8 cellular contexts compared by ENCODE assay signal in the genomic region with DNA sequence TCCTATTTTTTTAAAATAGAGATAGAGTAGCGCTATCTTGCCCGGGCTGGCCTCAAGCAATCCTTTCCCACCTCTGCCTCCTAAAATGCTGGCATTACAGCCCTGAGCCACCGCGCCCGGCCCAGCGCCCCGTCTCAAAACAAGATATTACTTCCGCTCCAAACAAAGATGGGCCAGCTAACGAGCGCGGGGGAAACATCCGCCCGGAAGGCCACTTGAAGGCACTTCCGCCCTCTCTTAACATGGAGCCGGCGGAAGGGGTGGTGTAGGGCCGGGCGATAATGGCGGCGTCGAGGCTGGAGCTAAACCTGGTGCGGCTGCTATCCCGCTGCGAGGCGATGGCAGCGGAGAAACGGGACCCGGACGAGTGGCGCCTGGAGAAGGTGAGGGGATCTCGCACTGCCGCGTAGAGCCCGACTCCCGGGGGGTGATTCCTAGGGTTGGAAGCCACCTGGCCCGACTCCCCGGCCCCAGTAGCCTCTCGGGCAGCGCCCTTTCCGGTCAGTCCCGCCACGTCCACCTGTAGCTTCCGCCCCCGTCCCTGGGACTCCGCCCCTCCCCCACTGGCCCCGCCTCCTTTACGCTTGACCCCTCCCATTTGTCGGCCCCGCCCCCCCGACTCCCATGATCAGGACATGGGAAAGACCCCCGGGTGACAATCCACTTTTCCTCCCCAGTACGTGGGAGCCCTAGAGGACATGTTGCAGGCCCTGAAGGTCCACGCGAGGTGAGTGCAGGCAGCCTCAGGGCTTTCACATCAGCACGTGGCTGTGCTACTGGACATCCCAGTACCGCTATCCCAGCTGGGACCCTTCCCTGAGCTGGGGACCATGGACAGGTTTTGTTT. TPM values are rescaled to one million over a fixed set of nuclear protein-coding genes. Genes with fewer than 3 reads are reported as not detected.
A peak's percentile ranks its signal among the peaks of the same experiment; 100 is the strongest.
DNase-seq lines count a peak whose midpoint lies in the region; ATAC-seq and TF ChIP-seq lines count a peak whose summit lies in the region.

A gene with protein sequence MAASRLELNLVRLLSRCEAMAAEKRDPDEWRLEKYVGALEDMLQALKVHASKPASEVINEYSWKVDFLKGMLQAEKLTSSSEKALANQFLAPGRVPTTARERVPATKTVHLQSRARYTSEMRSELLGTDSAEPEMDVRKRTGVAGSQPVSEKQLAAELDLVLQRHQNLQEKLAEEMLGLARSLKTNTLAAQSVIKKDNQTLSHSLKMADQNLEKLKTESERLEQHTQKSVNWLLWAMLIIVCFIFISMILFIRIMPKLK (plus strand): TSS at position 233 of the 847 bp plus-strand sequence. CDS start 49 bp downstream, at position 282.

- ATAC-seq in SK-N-SH treated with all-trans-retinoic acid at 6 μM for 48 hours, result peak; percentile 94
- peak; percentile 92 for ATAC-seq in omental fat pad (ENCODE audit: low FRiP score)

- peaks cover 14% of the 10 kb centered on the region for H3K36me3 Mint-ChIP-seq in activated naive CD4-positive, alpha-beta T cell treated with anti-CD3 and anti-CD28 coated beads, Interleukin-2, amount 50 U/mL, for 24 hours

- peak within 1 kb of the TSS; percentile 85 for H3K27ac ChIP-seq in temporal lobe (ENCODE audit: low read depth, low read length)

- peak within 1 kb of the TSS; percentile 95 for H3K4me3 Mint-ChIP-seq in activated naive CD4-positive, alpha-beta T cell treated with anti-CD3 and anti-CD28 coated beads, Interleukin-2, amount 50 U/mL, for 24 hours

- peak; percentile 91 for DNase-seq in EL
- peak; percentile 89 for DNase-seq in HCEC 1CT
- DNase-seq in NCI-H1092 (lab: John Stamatoyannopoulos, UW), result peak; percentile 88
- DNase-seq in glomerular endothelial cell (ENCODE audit: extremely low read depth, low read depth, low spot score), result no peak
- DNase-seq in omental fat pad (ENCODE audit: low spot score), result peak; percentile 79

- TF ChIP-seq CTCF in omental fat pad (IDR thresholded peaks at IDR 0.05), result no peak

- H3K27me3 Mint-ChIP-seq in activated naive CD4-positive, alpha-beta T cell treated with anti-CD3 and anti-CD28 coated beads, Interleukin-2, amount 50 U/mL, for 24 hours, result no peaks in the 10 kb centered on the region

- H3K4me1 Mint-ChIP-seq in activated naive CD4-positive, alpha-beta T cell treated with anti-CD3 and anti-CD28 coated beads, Interleukin-2, amount 50 U/mL, for 24 hours, result peaks cover 15% of the 10 kb centered on the region

- H3K27ac Mint-ChIP-seq in activated naive CD4-positive, alpha-beta T cell treated with anti-CD3 and anti-CD28 coated beads, Interleukin-2, amount 50 U/mL, for 24 hours, result peak within 1 kb of the TSS; percentile 99

- H3K9me3 Mint-ChIP-seq in activated naive CD4-positive, alpha-beta T cell treated with anti-CD3 and anti-CD28 coated beads, Interleukin-2, amount 50 U/mL, for 24 hours, result no peaks in the 10 kb centered on the region

TF ChIP-seq in SK-N-SH treated with all-trans-retinoic acid at 6 μM for 48 hours, 23 proteins besides CTCF, POLR2A, EP300 and RAD21:
- TF ChIP-seq ZNF70 (CRISPR knock-in tag; IDR thresholded peaks at IDR 0.05) (peak; percentile 26; the same call in 1 of the 2 replicates), GLIS3 (CRISPR knock-in tag; IDR thresholded peaks at IDR 0.05) (no peak), RARB (CRISPR knock-in tag; IDR thresholded peaks at IDR 0.05) (peak; percentile 26; the same call in 1 of the 2 replicates), OSR1 (CRISPR knock-in tag; IDR thresholded peaks at IDR 0.05) (no peak), ZC3H10 (CRISPR knock-in tag; IDR thresholded peaks at IDR 0.05) (0 out of 2 replicates have a peak, but pooled peaks have one; percentile 7), PPARA (CRISPR knock-in tag; IDR thresholded peaks at IDR 0.05; ENCODE audit: borderline replicate concordance) (0 out of 2 replicates have a peak, but pooled peaks have one; percentile 29), ZFP3 (CRISPR knock-in tag; IDR thresholded peaks at IDR 0.05) (0 out of 2 replicates have a peak, but pooled peaks have one; percentile 12), CSDC2 (CRISPR knock-in tag; IDR thresholded peaks at IDR 0.05) (no peak), ZNF565 (CRISPR knock-in tag; conservative IDR thresholded peaks at IDR 0.05; ENCODE audit: low read depth) (0 out of 2 replicates have a peak, but pooled peaks have one; percentile 26)
- TF ChIP-seq, protein P1, sequence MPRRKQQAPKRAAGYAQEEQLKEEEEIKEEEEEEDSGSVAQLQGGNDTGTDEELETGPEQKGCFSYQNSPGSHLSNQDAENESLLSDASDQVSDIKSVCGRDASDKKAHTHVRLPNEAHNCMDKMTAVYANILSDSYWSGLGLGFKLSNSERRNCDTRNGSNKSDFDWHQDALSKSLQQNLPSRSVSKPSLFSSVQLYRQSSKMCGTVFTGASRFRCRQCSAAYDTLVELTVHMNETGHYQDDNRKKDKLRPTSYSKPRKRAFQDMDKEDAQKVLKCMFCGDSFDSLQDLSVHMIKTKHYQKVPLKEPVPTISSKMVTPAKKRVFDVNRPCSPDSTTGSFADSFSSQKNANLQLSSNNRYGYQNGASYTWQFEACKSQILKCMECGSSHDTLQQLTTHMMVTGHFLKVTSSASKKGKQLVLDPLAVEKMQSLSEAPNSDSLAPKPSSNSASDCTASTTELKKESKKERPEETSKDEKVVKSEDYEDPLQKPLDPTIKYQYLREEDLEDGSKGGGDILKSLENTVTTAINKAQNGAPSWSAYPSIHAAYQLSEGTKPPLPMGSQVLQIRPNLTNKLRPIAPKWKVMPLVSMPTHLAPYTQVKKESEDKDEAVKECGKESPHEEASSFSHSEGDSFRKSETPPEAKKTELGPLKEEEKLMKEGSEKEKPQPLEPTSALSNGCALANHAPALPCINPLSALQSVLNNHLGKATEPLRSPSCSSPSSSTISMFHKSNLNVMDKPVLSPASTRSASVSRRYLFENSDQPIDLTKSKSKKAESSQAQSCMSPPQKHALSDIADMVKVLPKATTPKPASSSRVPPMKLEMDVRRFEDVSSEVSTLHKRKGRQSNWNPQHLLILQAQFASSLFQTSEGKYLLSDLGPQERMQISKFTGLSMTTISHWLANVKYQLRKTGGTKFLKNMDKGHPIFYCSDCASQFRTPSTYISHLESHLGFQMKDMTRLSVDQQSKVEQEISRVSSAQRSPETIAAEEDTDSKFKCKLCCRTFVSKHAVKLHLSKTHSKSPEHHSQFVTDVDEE (CRISPR knock-in tag; IDR thresholded peaks at IDR 0.05), result peak; percentile 23; the same call in 1 of the 2 replicates
- TF ChIP-seq, protein P2, sequence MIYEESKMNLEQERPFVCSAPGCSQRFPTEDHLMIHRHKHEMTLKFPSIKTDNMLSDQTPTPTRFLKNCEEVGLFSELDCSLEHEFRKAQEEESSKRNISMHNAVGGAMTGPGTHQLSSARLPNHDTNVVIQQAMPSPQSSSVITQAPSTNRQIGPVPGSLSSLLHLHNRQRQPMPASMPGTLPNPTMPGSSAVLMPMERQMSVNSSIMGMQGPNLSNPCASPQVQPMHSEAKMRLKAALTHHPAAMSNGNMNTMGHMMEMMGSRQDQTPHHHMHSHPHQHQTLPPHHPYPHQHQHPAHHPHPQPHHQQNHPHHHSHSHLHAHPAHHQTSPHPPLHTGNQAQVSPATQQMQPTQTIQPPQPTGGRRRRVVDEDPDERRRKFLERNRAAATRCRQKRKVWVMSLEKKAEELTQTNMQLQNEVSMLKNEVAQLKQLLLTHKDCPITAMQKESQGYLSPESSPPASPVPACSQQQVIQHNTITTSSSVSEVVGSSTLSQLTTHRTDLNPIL (CRISPR knock-in tag; IDR thresholded peaks at IDR 0.05; ENCODE audit: low read depth), result no peak
- TF ChIP-seq, protein P3, sequence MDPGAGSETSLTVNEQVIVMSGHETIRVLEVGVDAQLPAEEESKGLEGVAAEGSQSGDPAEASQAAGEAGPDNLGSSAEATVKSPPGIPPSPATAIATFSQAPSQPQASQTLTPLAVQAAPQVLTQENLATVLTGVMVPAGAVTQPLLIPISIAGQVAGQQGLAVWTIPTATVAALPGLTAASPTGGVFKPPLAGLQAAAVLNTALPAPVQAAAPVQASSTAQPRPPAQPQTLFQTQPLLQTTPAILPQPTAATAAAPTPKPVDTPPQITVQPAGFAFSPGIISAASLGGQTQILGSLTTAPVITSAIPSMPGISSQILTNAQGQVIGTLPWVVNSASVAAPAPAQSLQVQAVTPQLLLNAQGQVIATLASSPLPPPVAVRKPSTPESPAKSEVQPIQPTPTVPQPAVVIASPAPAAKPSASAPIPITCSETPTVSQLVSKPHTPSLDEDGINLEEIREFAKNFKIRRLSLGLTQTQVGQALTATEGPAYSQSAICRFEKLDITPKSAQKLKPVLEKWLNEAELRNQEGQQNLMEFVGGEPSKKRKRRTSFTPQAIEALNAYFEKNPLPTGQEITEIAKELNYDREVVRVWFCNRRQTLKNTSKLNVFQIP (CRISPR knock-in tag; IDR thresholded peaks at IDR 0.05; ENCODE audit: borderline replicate concordance, low read depth), result 0 out of 2 replicates have a peak, but pooled peaks have one; percentile 12
- TF ChIP-seq, protein P4, sequence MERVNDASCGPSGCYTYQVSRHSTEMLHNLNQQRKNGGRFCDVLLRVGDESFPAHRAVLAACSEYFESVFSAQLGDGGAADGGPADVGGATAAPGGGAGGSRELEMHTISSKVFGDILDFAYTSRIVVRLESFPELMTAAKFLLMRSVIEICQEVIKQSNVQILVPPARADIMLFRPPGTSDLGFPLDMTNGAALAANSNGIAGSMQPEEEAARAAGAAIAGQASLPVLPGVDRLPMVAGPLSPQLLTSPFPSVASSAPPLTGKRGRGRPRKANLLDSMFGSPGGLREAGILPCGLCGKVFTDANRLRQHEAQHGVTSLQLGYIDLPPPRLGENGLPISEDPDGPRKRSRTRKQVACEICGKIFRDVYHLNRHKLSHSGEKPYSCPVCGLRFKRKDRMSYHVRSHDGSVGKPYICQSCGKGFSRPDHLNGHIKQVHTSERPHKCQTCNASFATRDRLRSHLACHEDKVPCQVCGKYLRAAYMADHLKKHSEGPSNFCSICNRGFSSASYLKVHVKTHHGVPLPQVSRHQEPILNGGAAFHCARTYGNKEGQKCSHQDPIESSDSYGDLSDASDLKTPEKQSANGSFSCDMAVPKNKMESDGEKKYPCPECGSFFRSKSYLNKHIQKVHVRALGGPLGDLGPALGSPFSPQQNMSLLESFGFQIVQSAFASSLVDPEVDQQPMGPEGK (CRISPR knock-in tag; IDR thresholded peaks at IDR 0.05; ENCODE audit: borderline replicate concordance), result 0 out of 2 replicates have a peak, but pooled peaks have one; percentile 47

RNA-seq across cellular contexts. Expression of the gene that starts here (rescaled TPM):
- total RNA-seq in glomerular endothelial cell (24.5 and 32.5 TPM in 2 replicates), omental fat pad (10 to 100 TPM; 14.5 to 22.3 (median 20.7) TPM), temporal lobe (15.2 TPM)
